ENCODE assay signal across 1 cellular context in the genomic region with DNA sequence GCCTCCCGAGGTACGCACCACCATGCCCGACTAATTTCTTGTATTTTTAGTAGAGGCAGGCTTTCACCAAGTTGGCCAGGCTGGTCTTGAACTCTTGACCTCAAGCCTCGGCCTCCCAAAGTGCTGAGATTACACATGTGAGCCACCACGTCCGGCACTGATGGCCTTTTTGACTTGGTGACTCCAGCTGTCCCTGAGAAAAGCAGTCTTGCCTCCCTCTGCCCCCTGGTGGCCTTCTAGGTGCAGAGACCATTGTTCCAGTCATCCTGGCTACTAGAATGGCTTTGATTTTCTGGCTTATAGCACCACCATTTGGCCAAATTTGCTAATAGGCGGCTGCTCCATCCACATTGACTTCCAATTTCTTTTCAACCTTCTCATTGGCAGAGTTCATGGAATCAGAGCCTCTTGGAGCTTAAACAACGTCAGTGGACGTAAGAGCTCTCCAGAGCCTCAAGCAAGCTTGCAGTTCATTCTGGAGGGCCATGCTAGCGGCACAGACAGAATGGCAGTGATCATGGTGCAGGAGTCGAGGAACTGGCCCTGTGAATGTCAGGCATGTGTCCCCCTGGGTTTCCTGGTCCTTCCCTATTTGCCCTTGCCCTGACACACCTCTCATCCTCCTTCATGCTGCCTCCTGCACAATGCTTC.
TF ChIP-seq lines count a peak whose summit lies in the region.

No MANE protein-coding gene starts in this region.

TF ChIP-seq in K562, 482 proteins besides CTCF, POLR2A, EP300 and RAD21 (continued from another document):
- peak; percentile 65; the same call in 1 of the 2 replicates for TF ChIP-seq HINFP (tag; conservative IDR thresholded peaks at IDR 0.05; ENCODE audit: low read depth)
- TF ChIP-seq ARID1B (IDR thresholded peaks at IDR 0.05) = no peak
- TF ChIP-seq KAT7 (CRISPR knock-in tag; IDR thresholded peaks at IDR 0.05; ENCODE audit: borderline replicate concordance) = no peak
- no peak for TF ChIP-seq MCM2 (IDR thresholded peaks at IDR 0.05; ENCODE audit: low read depth)
- no peak for TF ChIP-seq RNF2 (IDR thresholded peaks at IDR 0.05)
- TF ChIP-seq ZNF197 (CRISPR knock-in tag; IDR thresholded peaks at IDR 0.05; ENCODE audit: low read depth) = no peak
- no peak for TF ChIP-seq HMGN3 (IDR thresholded peaks at IDR 0.05; ENCODE audit: borderline replicate concordance, extremely low read depth, insufficient read length, low read depth, low read length)
- TF ChIP-seq CBX8 (IDR thresholded peaks at IDR 0.05; ENCODE audit: borderline replicate concordance, extremely low read depth, low read depth, low read length, poor library complexity, severe bottlenecking) = no peak
- no peak for TF ChIP-seq PCBP2 (IDR thresholded peaks at IDR 0.05; ENCODE audit: low read depth, low read length, poor library complexity, severe bottlenecking)
- TF ChIP-seq ASH1L (IDR thresholded peaks at IDR 0.05; ENCODE audit: borderline replicate concordance, low read depth, partially characterized antibody) = no peak
- peak; percentile 13; the same call in 1 of the 2 replicates for TF ChIP-seq TCF3 (CRISPR knock-in tag; IDR thresholded peaks at IDR 0.05)
- no peak for TF ChIP-seq HMG20A (CRISPR knock-in tag; conservative IDR thresholded peaks at IDR 0.05)
- TF ChIP-seq, protein P1, sequence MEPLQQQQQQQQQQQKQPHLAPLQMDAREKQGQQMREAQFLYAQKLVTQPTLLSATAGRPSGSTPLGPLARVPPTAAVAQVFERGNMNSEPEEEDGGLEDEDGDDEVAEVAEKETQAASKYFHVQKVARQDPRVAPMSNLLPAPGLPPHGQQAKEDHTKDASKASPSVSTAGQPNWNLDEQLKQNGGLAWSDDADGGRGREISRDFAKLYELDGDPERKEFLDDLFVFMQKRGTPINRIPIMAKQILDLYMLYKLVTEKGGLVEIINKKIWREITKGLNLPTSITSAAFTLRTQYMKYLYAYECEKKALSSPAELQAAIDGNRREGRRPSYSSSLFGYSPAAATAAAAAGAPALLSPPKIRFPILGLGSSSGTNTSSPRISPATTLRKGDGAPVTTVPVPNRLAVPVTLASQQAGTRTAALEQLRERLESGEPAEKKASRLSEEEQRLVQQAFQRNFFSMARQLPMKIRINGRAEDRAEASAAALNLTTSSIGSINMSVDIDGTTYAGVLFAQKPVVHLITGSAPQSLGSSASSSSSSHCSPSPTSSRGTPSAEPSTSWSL (CRISPR knock-in tag; IDR thresholded peaks at IDR 0.05; ENCODE audit: borderline replicate concordance) = no peak
- TF ChIP-seq SMAD2 (IDR thresholded peaks at IDR 0.05; ENCODE audit: low read depth, low read length) = no peak
- no peak for TF ChIP-seq BRD9 (IDR thresholded peaks at IDR 0.05; ENCODE audit: low read depth, partially characterized antibody)
- TF ChIP-seq FIP1L1 (IDR thresholded peaks at IDR 0.05; ENCODE audit: low read depth, low read length, poor library complexity, severe bottlenecking) = no peak
- no peak for TF ChIP-seq PRMT5 (CRISPR knock-in tag; IDR thresholded peaks at IDR 0.05)
- no peak for TF ChIP-seq MBD1 (CRISPR knock-in tag; IDR thresholded peaks at IDR 0.05)
- TF ChIP-seq ZNF384 (IDR thresholded peaks at IDR 0.05; ENCODE audit: low read depth, low read length) = 0 out of 2 replicates have a peak, but pooled peaks have one; percentile 30
- TF ChIP-seq XRCC4 (IDR thresholded peaks at IDR 0.05; ENCODE audit: extremely low read depth, insufficient read depth, insufficient read length) = no peak
- no peak for TF ChIP-seq HIVEP1 (CRISPR knock-in tag; IDR thresholded peaks at IDR 0.05)
- peak; percentile 26; the same call in 1 of the 2 replicates for TF ChIP-seq NCOR1 (IDR thresholded peaks at IDR 0.05)
- peak; percentile 69; the same call in 1 of the 2 replicates for TF ChIP-seq ZNF764 (CRISPR knock-in tag; IDR thresholded peaks at IDR 0.05; ENCODE audit: low read depth)
- no peak for TF ChIP-seq HOXB6 (CRISPR knock-in tag; IDR thresholded peaks at IDR 0.05; ENCODE audit: borderline replicate concordance)
- TF ChIP-seq ZFP91 (CRISPR knock-in tag; IDR thresholded peaks at IDR 0.05) = no peak
- TF ChIP-seq ZKSCAN1 (IDR thresholded peaks at IDR 0.05; ENCODE audit: low read depth, low read length) = no peak
TF ChIP-seq in K562: peak in this region for 73.
